1 cellular context compared by ENCODE assay signal in the genomic region with DNA sequence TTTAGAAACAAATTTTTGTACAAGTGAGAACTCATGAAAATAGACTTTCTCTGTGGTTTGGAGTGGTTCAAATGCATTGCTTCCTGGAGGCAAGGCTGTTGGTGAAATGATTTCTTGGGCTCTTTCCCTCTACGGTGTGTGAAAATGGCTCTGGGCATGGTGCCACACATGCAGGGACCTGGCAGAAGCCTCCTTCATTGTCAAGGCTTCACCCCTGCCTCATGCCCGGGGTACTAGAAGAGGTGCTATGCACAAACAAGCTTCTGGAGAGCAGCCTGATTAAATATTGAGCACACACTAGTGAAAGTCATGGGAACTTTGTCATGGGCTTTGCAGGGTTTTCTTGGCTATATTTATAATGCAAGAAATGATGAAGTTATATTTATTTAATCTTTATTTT.
TF ChIP-seq lines count a peak whose summit lies in the region.

No MANE protein-coding gene starts in this region.

TF ChIP-seq in IMR-90, 13 proteins besides CTCF, POLR2A, EP300 and RAD21:
- TF ChIP-seq SMC3 (IDR thresholded peaks at IDR 0.05; ENCODE audit: low read depth, low read length) (no peak), MAZ (IDR thresholded peaks at IDR 0.05; ENCODE audit: borderline replicate concordance, low read depth, low read length) (no peak), RFX5 (IDR thresholded peaks at IDR 0.05; ENCODE audit: low read depth, low read length) (no peak), CEBPB (IDR thresholded peaks at IDR 0.05; ENCODE audit: low read depth, low read length) (no peak), NFE2L2 (IDR thresholded peaks at IDR 0.05; ENCODE audit: low read depth, low read length) (no peak), RCOR1 (IDR thresholded peaks at IDR 0.05; ENCODE audit: insufficient replicate concordance, low read length) (no peak)
- TF ChIP-seq, protein P1, sequence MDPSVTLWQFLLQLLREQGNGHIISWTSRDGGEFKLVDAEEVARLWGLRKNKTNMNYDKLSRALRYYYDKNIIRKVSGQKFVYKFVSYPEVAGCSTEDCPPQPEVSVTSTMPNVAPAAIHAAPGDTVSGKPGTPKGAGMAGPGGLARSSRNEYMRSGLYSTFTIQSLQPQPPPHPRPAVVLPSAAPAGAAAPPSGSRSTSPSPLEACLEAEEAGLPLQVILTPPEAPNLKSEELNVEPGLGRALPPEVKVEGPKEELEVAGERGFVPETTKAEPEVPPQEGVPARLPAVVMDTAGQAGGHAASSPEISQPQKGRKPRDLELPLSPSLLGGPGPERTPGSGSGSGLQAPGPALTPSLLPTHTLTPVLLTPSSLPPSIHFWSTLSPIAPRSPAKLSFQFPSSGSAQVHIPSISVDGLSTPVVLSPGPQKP (IDR thresholded peaks at IDR 0.05; ENCODE audit: borderline replicate concordance, low read depth, low read length) = no peak
- TF ChIP-seq, protein P2, sequence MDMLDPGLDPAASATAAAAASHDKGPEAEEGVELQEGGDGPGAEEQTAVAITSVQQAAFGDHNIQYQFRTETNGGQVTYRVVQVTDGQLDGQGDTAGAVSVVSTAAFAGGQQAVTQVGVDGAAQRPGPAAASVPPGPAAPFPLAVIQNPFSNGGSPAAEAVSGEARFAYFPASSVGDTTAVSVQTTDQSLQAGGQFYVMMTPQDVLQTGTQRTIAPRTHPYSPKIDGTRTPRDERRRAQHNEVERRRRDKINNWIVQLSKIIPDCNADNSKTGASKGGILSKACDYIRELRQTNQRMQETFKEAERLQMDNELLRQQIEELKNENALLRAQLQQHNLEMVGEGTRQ (IDR thresholded peaks at IDR 0.05; ENCODE audit: low read depth, low read length) = no peak
